ENCODE assay signal across 1 cellular context in the genomic region with DNA sequence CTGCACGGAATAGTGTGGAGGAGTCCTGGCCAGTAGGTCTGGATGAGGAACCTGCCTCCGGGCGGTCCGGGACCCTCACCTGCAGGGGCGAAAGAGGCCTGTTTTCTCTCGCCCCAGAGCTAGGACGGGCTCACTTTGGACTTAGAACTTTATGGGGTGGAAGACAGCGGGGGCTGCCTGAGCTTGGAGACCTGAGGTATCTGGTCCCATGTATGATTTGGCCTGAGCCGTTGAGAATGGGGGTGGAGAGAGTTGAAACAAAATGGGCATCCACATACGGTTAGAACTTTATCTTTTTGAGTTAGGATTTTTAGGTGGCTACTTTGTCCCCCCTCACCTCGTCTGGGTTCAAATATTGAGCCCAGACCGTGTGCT.
A peak's percentile ranks its signal among the peaks of the same experiment; 100 is the strongest.
TF ChIP-seq lines count a peak whose summit lies in the region.

No MANE protein-coding gene starts in this region.

TF ChIP-seq in K562, 482 proteins besides CTCF, POLR2A, EP300 and RAD21 (continued from another document):
- TF ChIP-seq, protein P1, sequence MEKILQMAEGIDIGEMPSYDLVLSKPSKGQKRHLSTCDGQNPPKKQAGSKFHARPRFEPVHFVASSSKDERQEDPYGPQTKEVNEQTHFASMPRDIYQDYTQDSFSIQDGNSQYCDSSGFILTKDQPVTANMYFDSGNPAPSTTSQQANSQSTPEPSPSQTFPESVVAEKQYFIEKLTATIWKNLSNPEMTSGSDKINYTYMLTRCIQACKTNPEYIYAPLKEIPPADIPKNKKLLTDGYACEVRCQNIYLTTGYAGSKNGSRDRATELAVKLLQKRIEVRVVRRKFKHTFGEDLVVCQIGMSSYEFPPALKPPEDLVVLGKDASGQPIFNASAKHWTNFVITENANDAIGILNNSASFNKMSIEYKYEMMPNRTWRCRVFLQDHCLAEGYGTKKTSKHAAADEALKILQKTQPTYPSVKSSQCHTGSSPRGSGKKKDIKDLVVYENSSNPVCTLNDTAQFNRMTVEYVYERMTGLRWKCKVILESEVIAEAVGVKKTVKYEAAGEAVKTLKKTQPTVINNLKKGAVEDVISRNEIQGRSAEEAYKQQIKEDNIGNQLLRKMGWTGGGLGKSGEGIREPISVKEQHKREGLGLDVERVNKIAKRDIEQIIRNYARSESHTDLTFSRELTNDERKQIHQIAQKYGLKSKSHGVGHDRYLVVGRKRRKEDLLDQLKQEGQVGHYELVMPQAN (IDR thresholded peaks at IDR 0.05; ENCODE audit: borderline replicate concordance), result peak; percentile 43; the same call in 1 of the 2 replicates
- TF ChIP-seq HMGN3 (IDR thresholded peaks at IDR 0.05; ENCODE audit: borderline replicate concordance, extremely low read depth, insufficient read length, low read depth, low read length) (peak; percentile 7), TGIF2 (CRISPR knock-in tag; IDR thresholded peaks at IDR 0.05) (peak; percentile 69; the same call in 1 of the 2 replicates), DDX20 (tag; IDR thresholded peaks at IDR 0.05; ENCODE audit: low read depth) (no peak), ARNT (IDR thresholded peaks at IDR 0.05) (0 out of 4 replicates have a peak, but pooled peaks of 1 of the 2 experiments have one; percentile 21), RBBP5 (IDR thresholded peaks at IDR 0.05; ENCODE audit: borderline replicate concordance, insufficient read depth, low read length, poor library complexity, severe bottlenecking) (no peak), ZNF785 (CRISPR knock-in tag; IDR thresholded peaks at IDR 0.05) (no peak), ZNF77 (CRISPR knock-in tag; IDR thresholded peaks at IDR 0.05) (no peak), ETV5 (CRISPR knock-in tag; IDR thresholded peaks at IDR 0.05; ENCODE audit: low read depth) (no peak), ZC3H4 (CRISPR knock-in tag; IDR thresholded peaks at IDR 0.05; ENCODE audit: borderline replicate concordance) (peak; percentile 80; the same call in 1 of the 2 replicates), ZNF224 (CRISPR knock-in tag; IDR thresholded peaks at IDR 0.05) (no peak), HDAC1 (IDR thresholded peaks at IDR 0.05) (peak in 1 of 2 experiments; percentile 27; a peak in 1 of 4 replicates), MEIS2 (IDR thresholded peaks at IDR 0.05; ENCODE audit: partially characterized antibody) (no peak), SIN3A (IDR thresholded peaks at IDR 0.05; ENCODE audit: borderline replicate concordance in 2 of 2, control insufficient read depth in 1 of 2, low read depth in 2 of 2, low read length in 2 of 2) (peak in 1 of 2 experiments; percentile 21; a peak in 1 of 4 replicates), BRD9 (IDR thresholded peaks at IDR 0.05; ENCODE audit: low read depth, partially characterized antibody) (peak; percentile 20), ZBTB17 (CRISPR knock-in tag; IDR thresholded peaks at IDR 0.05) (0 out of 2 replicates have a peak, but pooled peaks have one; percentile 56), BRF2 (IDR thresholded peaks at IDR 0.05; ENCODE audit: borderline replicate concordance, insufficient read depth, insufficient read length) (no peak), ID3 (CRISPR knock-in tag; IDR thresholded peaks at IDR 0.05) (no peak), ID3 (tag; IDR thresholded peaks at IDR 0.05) (peak; percentile 54; the same call in 1 of the 2 replicates), SMARCE1 (IDR thresholded peaks at IDR 0.05) (peak; percentile 53), KAT8 (IDR thresholded peaks at IDR 0.05; ENCODE audit: low read depth) (no peak), ZBED1 (IDR thresholded peaks at IDR 0.05) (no peak), E2F5 (CRISPR knock-in tag; IDR thresholded peaks at IDR 0.05) (peak; percentile 11), PHB2 (IDR thresholded peaks at IDR 0.05; ENCODE audit: low read depth) (no peak)
- TF ChIP-seq, protein P2, sequence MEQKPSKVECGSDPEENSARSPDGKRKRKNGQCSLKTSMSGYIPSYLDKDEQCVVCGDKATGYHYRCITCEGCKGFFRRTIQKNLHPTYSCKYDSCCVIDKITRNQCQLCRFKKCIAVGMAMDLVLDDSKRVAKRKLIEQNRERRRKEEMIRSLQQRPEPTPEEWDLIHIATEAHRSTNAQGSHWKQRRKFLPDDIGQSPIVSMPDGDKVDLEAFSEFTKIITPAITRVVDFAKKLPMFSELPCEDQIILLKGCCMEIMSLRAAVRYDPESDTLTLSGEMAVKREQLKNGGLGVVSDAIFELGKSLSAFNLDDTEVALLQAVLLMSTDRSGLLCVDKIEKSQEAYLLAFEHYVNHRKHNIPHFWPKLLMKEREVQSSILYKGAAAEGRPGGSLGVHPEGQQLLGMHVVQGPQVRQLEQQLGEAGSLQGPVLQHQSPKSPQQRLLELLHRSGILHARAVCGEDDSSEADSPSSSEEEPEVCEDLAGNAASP (IDR thresholded peaks at IDR 0.05), result no peak
